1 cellular context compared by ENCODE assay signal in the genomic region with DNA sequence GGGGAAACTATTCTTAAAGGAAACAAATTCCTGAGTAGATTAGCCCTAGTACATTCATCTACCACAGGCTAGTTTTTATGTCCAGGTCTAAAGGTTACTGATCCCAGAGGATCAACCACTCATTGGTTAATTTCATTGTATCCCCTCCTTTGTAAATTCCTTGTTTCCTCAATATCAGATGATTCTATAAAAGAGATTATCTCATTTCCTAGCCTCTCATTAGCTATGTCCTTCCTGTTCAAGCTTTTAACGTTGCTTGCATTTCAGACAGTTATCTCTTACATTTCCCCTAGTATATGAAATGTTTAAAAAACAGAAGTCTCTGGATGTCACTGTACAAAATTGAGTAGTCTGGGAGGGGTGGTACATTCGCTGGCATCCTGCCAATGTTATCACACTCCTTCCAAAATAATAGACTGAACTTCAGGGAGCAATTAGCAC.
TF ChIP-seq lines count a peak whose summit lies in the region.

No MANE protein-coding gene starts in this region.

TF ChIP-seq in HEK293, 187 proteins besides CTCF, POLR2A, EP300 and RAD21 (continued from another document):
- TF ChIP-seq, protein P1, sequence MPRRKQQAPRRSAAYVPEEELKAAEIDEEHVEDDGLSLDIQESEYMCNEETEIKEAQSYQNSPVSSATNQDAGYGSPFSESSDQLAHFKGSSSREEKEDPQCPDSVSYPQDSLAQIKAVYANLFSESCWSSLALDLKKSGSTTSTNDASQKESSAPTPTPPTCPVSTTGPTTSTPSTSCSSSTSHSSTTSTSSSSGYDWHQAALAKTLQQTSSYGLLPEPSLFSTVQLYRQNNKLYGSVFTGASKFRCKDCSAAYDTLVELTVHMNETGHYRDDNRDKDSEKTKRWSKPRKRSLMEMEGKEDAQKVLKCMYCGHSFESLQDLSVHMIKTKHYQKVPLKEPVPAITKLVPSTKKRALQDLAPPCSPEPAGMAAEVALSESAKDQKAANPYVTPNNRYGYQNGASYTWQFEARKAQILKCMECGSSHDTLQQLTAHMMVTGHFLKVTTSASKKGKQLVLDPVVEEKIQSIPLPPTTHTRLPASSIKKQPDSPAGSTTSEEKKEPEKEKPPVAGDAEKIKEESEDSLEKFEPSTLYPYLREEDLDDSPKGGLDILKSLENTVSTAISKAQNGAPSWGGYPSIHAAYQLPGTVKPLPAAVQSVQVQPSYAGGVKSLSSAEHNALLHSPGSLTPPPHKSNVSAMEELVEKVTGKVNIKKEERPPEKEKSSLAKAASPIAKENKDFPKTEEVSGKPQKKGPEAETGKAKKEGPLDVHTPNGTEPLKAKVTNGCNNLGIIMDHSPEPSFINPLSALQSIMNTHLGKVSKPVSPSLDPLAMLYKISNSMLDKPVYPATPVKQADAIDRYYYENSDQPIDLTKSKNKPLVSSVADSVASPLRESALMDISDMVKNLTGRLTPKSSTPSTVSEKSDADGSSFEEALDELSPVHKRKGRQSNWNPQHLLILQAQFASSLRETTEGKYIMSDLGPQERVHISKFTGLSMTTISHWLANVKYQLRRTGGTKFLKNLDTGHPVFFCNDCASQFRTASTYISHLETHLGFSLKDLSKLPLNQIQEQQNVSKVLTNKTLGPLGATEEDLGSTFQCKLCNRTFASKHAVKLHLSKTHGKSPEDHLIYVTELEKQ (tag by site-specific recombination; IDR thresholded peaks at IDR 0.05; ENCODE audit: borderline replicate concordance), result no peak
